In genomic region chr6:11730645-11731044, GRCh38 we compare ENCODE assay signal across 13 cellular contexts. TPM values are rescaled to one million over a fixed set of nuclear protein-coding genes. Genes with fewer than 3 reads are reported as not detected.
DNase-seq lines count a peak whose midpoint lies in the region; ATAC-seq lines count a peak whose summit lies in the region.
"Had no signal": no experiment of that assay in that cellular context is flagged by ENCODE, and none has a peak within 500 bp of the region (broad histone marks: within the 10 kb centered on the region; RNA-seq: fewer than 3 reads in every experiment).

No MANE protein-coding gene starts in this region.

- CTCF ChIA-PET in activated naive CD4-positive, alpha-beta T cell treated with anti-CD3 and anti-CD28 coated beads for 36 hours (lab: Charles Lee), result interaction anchor here (0.9 to 3.5 kb wide), 2 partner anchors 16 to 20 kb away, joined by 4 to 16 read pairs; no protein-coding TSS in a partner anchor

- peak; percentile 81 for DNase-seq in activated naive CD4-positive, alpha-beta T cell treated with anti-CD3 and anti-CD28 coated beads for 36 hours
- DNase-seq in effector CD4-positive, alpha-beta T cell, result no peak
- no peak for DNase-seq in SW 1271 (lab: John Stamatoyannopoulos, UW)
- no peak for DNase-seq in LoVo (ENCODE audit: low spot score)
- DNase-seq in DMS114 treated with DMSO at 0.1 percent for 48 hours (lab: John Stamatoyannopoulos, UW; ENCODE audit: unreplicated experiment), result no peak
- DNase-seq: gastrocnemius medialis, mammary epithelial cell, NCI-H1417, sigmoid colon had no signal

- H3K27me3 Mint-ChIP-seq in activated naive CD4-positive, alpha-beta T cell treated with anti-CD3 and anti-CD28 coated beads for 36 hours (ENCODE audit: low read depth), result no peaks in the 10 kb centered on the region

- H3K9me3 Mint-ChIP-seq in activated naive CD4-positive, alpha-beta T cell treated with anti-CD3 and anti-CD28 coated beads for 36 hours, result peaks cover 7% of the 10 kb centered on the region

- ATAC-seq in GM18498 (IDR thresholded peaks at IDR 0.05; ENCODE audit: unreplicated experiment) (peak; percentile 49), GM19372 (IDR thresholded peaks at IDR 0.05; ENCODE audit: low read depth, unreplicated experiment) (peak; percentile 58), HG03066 (IDR thresholded peaks at IDR 0.05; ENCODE audit: low read depth, unreplicated experiment) (peak; percentile 51)
- ATAC-seq: gastrocnemius medialis had no signal

- H3K27ac Mint-ChIP-seq in activated naive CD4-positive, alpha-beta T cell treated with anti-CD3 and anti-CD28 coated beads for 36 hours, result peak overlapping the region; percentile 98

- intact Hi-C loops in activated naive CD4-positive, alpha-beta T cell treated with anti-CD3 and anti-CD28 coated beads for 36 hours (cut with micrococcal nuclease), result loop anchor here (5.0 kb wide), 1 partner anchor 268 kb away; no protein-coding TSS in a partner anchor

- no peak overlapping the region for H3K4me3 Mint-ChIP-seq in activated naive CD4-positive, alpha-beta T cell treated with anti-CD3 and anti-CD28 coated beads for 36 hours

- peaks cover 11% of the 10 kb centered on the region for H3K36me3 Mint-ChIP-seq in activated naive CD4-positive, alpha-beta T cell treated with anti-CD3 and anti-CD28 coated beads for 36 hours (ENCODE audit: low read depth)

- peaks cover 74% of the 10 kb centered on the region for H3K4me1 Mint-ChIP-seq in activated naive CD4-positive, alpha-beta T cell treated with anti-CD3 and anti-CD28 coated beads for 36 hours (ENCODE audit: low read depth)

RNA-seq across cellular contexts. Expression of gene ADTRP, which starts 48.0 kb away (rescaled TPM):
- total RNA-seq in activated naive CD4-positive, alpha-beta T cell treated with anti-CD3 and anti-CD28 coated beads for 36 hours, result 10 to 100 TPM; 49.4 to 52.1 TPM
- total RNA-seq: cerebellum had no signal
